Comparison of ENCODE assay signal across 8 cellular contexts in the genomic region with DNA sequence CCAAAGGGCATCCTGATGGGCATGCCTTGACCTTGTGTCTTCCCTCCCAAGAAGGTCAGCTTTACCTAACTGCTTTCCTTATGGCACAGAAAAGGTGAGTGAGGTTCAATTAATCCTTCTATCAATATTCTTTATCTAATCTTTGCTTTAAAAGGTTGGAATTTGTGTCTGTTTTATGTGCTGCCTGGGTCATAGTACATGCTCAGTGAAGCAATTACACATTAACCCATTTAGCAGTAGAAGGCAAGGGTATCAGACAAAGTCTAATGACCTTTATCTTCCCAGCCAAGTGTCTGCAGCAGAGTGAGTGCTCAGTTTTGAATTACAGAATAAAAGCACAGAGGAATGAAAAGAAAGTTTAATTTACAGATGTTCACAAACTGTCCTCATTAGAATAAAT.
DNase-seq lines count a peak whose midpoint lies in the region; ATAC-seq and TF ChIP-seq lines count a peak whose summit lies in the region.
"Not testable (repeated sequence)": the region's sequence is repeated elsewhere in the genome, so short reads cannot be mapped to it uniquely, and the experiment has no call there.

No MANE protein-coding gene starts in this region.

- peak overlapping the region in 6 of 8 donors; percentile 52 to 82 (median 70) for H3K27ac Mint-ChIP-seq in CD8-positive, alpha-beta memory T cell
- H3K27ac Mint-ChIP-seq in T-helper 2 cell treated with Interferon-gamma antibody and Interleukin-4, amounts not matched to agents 5 μg/mL and 100 μg/mL, for 36 hours: peak overlapping the region; percentile 28
- peak overlapping the region; percentile 9 for H3K27ac Mint-ChIP-seq in activated CD8-positive, alpha-beta memory T cell treated with anti-CD3 and anti-CD28 coated beads, Interleukin-2, amount 10 ng/mL, durations not matched to agents 7 days and 5 days
- H3K27ac Mint-ChIP-seq in activated naive CD4-positive, alpha-beta T cell treated with anti-CD3 and anti-CD28 coated beads, Interleukin-2, amount 50 U/mL, for 24 hours: peak overlapping the region; percentile 39
- peak overlapping the region; percentile 78 for H3K27ac Mint-ChIP-seq in central memory CD8-positive, alpha-beta T cell (ENCODE audit: low read depth)
- H3K27ac Mint-ChIP-seq in stimulated activated naive CD8-positive, alpha-beta T cell treated with anti-CD3 and anti-CD28 coated beads, Interleukin-15, amount 100 ng/mL, for 72 hours: peak overlapping the region; percentile 48 to 78

- H3K4me3 Mint-ChIP-seq in CD8-positive, alpha-beta memory T cell; T-helper 2 cell treated with Interferon-gamma antibody and Interleukin-4, amounts not matched to agents 5 μg/mL and 100 μg/mL, for 36 hours; activated CD8-positive, alpha-beta memory T cell treated with anti-CD3 and anti-CD28 coated beads, Interleukin-2, amount 10 ng/mL, durations not matched to agents 7 days and 5 days; activated naive CD4-positive, alpha-beta T cell treated with anti-CD3 and anti-CD28 coated beads, Interleukin-2, amount 50 U/mL, for 24 hours; central memory CD8-positive, alpha-beta T cell; stimulated activated naive CD8-positive, alpha-beta T cell treated with anti-CD3 and anti-CD28 coated beads, Interleukin-15, amount 100 ng/mL, for 72 hours: not testable (repeated sequence)

- peaks cover 5 to 73% (median 8%) of the 10 kb centered on the region in 3 donors for H3K36me3 Mint-ChIP-seq in CD8-positive, alpha-beta memory T cell
- H3K36me3 Mint-ChIP-seq in T-helper 2 cell treated with Interferon-gamma antibody and Interleukin-4, amounts not matched to agents 5 μg/mL and 100 μg/mL, for 36 hours (ENCODE audit: low read depth): peaks cover 51% of the 10 kb centered on the region
- H3K36me3 Mint-ChIP-seq in activated CD8-positive, alpha-beta memory T cell treated with anti-CD3 and anti-CD28 coated beads, Interleukin-2, amount 10 ng/mL, durations not matched to agents 7 days and 5 days: peaks cover 35% of the 10 kb centered on the region
- H3K36me3 Mint-ChIP-seq in activated naive CD4-positive, alpha-beta T cell treated with anti-CD3 and anti-CD28 coated beads, Interleukin-2, amount 50 U/mL, for 24 hours: peaks cover 11% of the 10 kb centered on the region
- H3K36me3 Mint-ChIP-seq in central memory CD8-positive, alpha-beta T cell (ENCODE audit: insufficient read depth): peaks cover 65% of the 10 kb centered on the region

- intact Hi-C loops in right lobe of liver (cut with DNase I): not testable (repeated sequence)

- H2AK5ac ChIP-seq in trophoblast cell (ENCODE audit: low read length): not testable (repeated sequence)

- TF ChIP-seq CTCF in right lobe of liver (IDR thresholded peaks at IDR 0.05): not testable (repeated sequence)

- not testable (repeated sequence) for H2BK12ac ChIP-seq in trophoblast cell (ENCODE audit: low read length)

- not testable (repeated sequence) for H4K8ac ChIP-seq in trophoblast cell (ENCODE audit: low read depth, low read length)

- not testable (repeated sequence) for H3K4me2 ChIP-seq in trophoblast cell (ENCODE audit: low read length)

- CTCF ChIA-PET in CD8-positive, alpha-beta memory T cell (lab: Charles Lee); activated CD8-positive, alpha-beta memory T cell treated with anti-CD3 and anti-CD28 coated beads, Interleukin-2, amount 10 ng/mL, durations not matched to agents 7 days and 5 days (lab: Charles Lee): not testable (repeated sequence)

- H2BK120ac ChIP-seq in trophoblast cell (ENCODE audit: insufficient read depth, low read length, poor library complexity): not testable (repeated sequence)

- H3K9me3 Mint-ChIP-seq in CD8-positive, alpha-beta memory T cell; T-helper 2 cell treated with Interferon-gamma antibody and Interleukin-4, amounts not matched to agents 5 μg/mL and 100 μg/mL, for 36 hours; activated CD8-positive, alpha-beta memory T cell treated with anti-CD3 and anti-CD28 coated beads, Interleukin-2, amount 10 ng/mL, durations not matched to agents 7 days and 5 days (ENCODE audit: low read depth); activated naive CD4-positive, alpha-beta T cell treated with anti-CD3 and anti-CD28 coated beads, Interleukin-2, amount 50 U/mL, for 24 hours; central memory CD8-positive, alpha-beta T cell; stimulated activated naive CD8-positive, alpha-beta T cell treated with anti-CD3 and anti-CD28 coated beads, Interleukin-15, amount 100 ng/mL, for 72 hours: not testable (repeated sequence)

- peaks cover 10% of the 10 kb centered on the region for H3K36me3 ChIP-seq in CD8-positive, alpha-beta memory T cell (ENCODE audit: insufficient read depth, low read length)
- H3K36me3 ChIP-seq in right lobe of liver: not testable (repeated sequence)
- peaks cover 12 to 14% of the 10 kb centered on the region in 2 experiments for H3K36me3 ChIP-seq in trophoblast cell (ENCODE audit: control insufficient read depth in 1 of 2, insufficient read depth in 2 of 2, low read length in 2 of 2)

- not testable (repeated sequence) for H3K27ac ChIP-seq in CD8-positive, alpha-beta memory T cell (ENCODE audit: low read depth, low read length); trophoblast cell (ENCODE audit: low read depth, low read length)
- H3K27ac ChIP-seq in right lobe of liver: peak overlapping the region in 2 of 3 donors; percentile 51 to 81

- H3K4me3 ChIP-seq in CD8-positive, alpha-beta memory T cell (ENCODE audit: low read length); right lobe of liver; trophoblast cell (ENCODE audit: low read depth, low read length): not testable (repeated sequence)

- H3K27me3 Mint-ChIP-seq in CD8-positive, alpha-beta memory T cell; T-helper 2 cell treated with Interferon-gamma antibody and Interleukin-4, amounts not matched to agents 5 μg/mL and 100 μg/mL, for 36 hours (ENCODE audit: low read depth); activated CD8-positive, alpha-beta memory T cell treated with anti-CD3 and anti-CD28 coated beads, Interleukin-2, amount 10 ng/mL, durations not matched to agents 7 days and 5 days; activated naive CD4-positive, alpha-beta T cell treated with anti-CD3 and anti-CD28 coated beads, Interleukin-2, amount 50 U/mL, for 24 hours; central memory CD8-positive, alpha-beta T cell; stimulated activated naive CD8-positive, alpha-beta T cell treated with anti-CD3 and anti-CD28 coated beads, Interleukin-15, amount 100 ng/mL, for 72 hours: not testable (repeated sequence)

- H3K27me3 ChIP-seq in CD8-positive, alpha-beta memory T cell (ENCODE audit: insufficient read depth, low read length, poor library complexity, severe bottlenecking); right lobe of liver; trophoblast cell (ENCODE audit: insufficient read depth, low read length): not testable (repeated sequence)

- H3K4me1 Mint-ChIP-seq in CD8-positive, alpha-beta memory T cell; central memory CD8-positive, alpha-beta T cell; stimulated activated naive CD8-positive, alpha-beta T cell treated with anti-CD3 and anti-CD28 coated beads, Interleukin-15, amount 100 ng/mL, for 72 hours: not testable (repeated sequence)
- peaks cover 25% of the 10 kb centered on the region for H3K4me1 Mint-ChIP-seq in T-helper 2 cell treated with Interferon-gamma antibody and Interleukin-4, amounts not matched to agents 5 μg/mL and 100 μg/mL, for 36 hours (ENCODE audit: low read depth)
- peaks cover 14% of the 10 kb centered on the region for H3K4me1 Mint-ChIP-seq in activated CD8-positive, alpha-beta memory T cell treated with anti-CD3 and anti-CD28 coated beads, Interleukin-2, amount 10 ng/mL, durations not matched to agents 7 days and 5 days
- H3K4me1 Mint-ChIP-seq in activated naive CD4-positive, alpha-beta T cell treated with anti-CD3 and anti-CD28 coated beads, Interleukin-2, amount 50 U/mL, for 24 hours: peaks cover 11% of the 10 kb centered on the region

- H3K9ac ChIP-seq in trophoblast cell (ENCODE audit: low read length): not testable (repeated sequence)

- H3K4ac ChIP-seq in trophoblast cell (ENCODE audit: low read depth, low read length): not testable (repeated sequence)

- H3K79me1 ChIP-seq in trophoblast cell (ENCODE audit: low read length): not testable (repeated sequence)

- POLR2A ChIA-PET in CD8-positive, alpha-beta memory T cell (lab: Charles Lee): not testable (repeated sequence)

- H3K23ac ChIP-seq in trophoblast cell (ENCODE audit: low read length): peak overlapping the region; percentile 92

- H2AFZ ChIP-seq in trophoblast cell (ENCODE audit: insufficient read depth, low read length, poor library complexity): not testable (repeated sequence)

- not testable (repeated sequence) for H3K18ac ChIP-seq in trophoblast cell (ENCODE audit: low read length)

- not testable (repeated sequence) for H3K79me2 ChIP-seq in trophoblast cell (ENCODE audit: control insufficient read depth, insufficient read depth, low read length, poor library complexity)

- ATAC-seq in activated CD8-positive, alpha-beta memory T cell treated with anti-CD3 and anti-CD28 coated beads, Interleukin-2, amount 10 ng/mL, durations not matched to agents 7 days and 5 days; central memory CD8-positive, alpha-beta T cell (replicated peaks; ENCODE audit: extremely low read depth, poor library complexity, severe bottlenecking); right lobe of liver; stimulated activated naive CD8-positive, alpha-beta T cell treated with anti-CD3 and anti-CD28 coated beads, Interleukin-15, amount 100 ng/mL, for 72 hours: not testable (repeated sequence)

- H3K14ac ChIP-seq in trophoblast cell (ENCODE audit: low read length): not testable (repeated sequence)

- TF ChIP-seq POLR2A in right lobe of liver (IDR thresholded peaks at IDR 0.05): not testable (repeated sequence)

- not testable (repeated sequence) for H3K9me3 ChIP-seq in CD8-positive, alpha-beta memory T cell (ENCODE audit: low read length); right lobe of liver; trophoblast cell (ENCODE audit: insufficient read depth, low read depth, low read length)

- not testable (repeated sequence) for H3K4me1 ChIP-seq in CD8-positive, alpha-beta memory T cell (ENCODE audit: insufficient read depth, low read length); trophoblast cell (ENCODE audit: control insufficient read depth in 1 of 2, insufficient read depth in 2 of 2, low read length in 2 of 2)
- H3K4me1 ChIP-seq in right lobe of liver: peaks cover 0 to 28% (median 3%) of the 10 kb centered on the region in 4 donors

- DNase-seq in CD8-positive, alpha-beta memory T cell; T-helper 2 cell treated with Interferon-gamma antibody and Interleukin-4, amounts not matched to agents 5 μg/mL and 100 μg/mL, for 36 hours (ENCODE audit: low spot score); activated CD8-positive, alpha-beta memory T cell treated with anti-CD3 and anti-CD28 coated beads, Interleukin-2, amount 10 ng/mL, durations not matched to agents 7 days and 5 days; central memory CD8-positive, alpha-beta T cell (ENCODE audit: low spot score in 2 of 2); right lobe of liver; trophoblast cell; stimulated activated naive CD8-positive, alpha-beta T cell treated with anti-CD3 and anti-CD28 coated beads, Interleukin-15, amount 100 ng/mL, for 72 hours: not testable (repeated sequence)

- not testable (repeated sequence) for H2BK5ac ChIP-seq in trophoblast cell (ENCODE audit: low read depth, low read length, poor library complexity)

- H4K12ac ChIP-seq in trophoblast cell (ENCODE audit: low read depth, low read length): not testable (repeated sequence)

- not testable (repeated sequence) for H4K91ac ChIP-seq in trophoblast cell (ENCODE audit: low read depth, low read length)

Comparison
In these comparisons a context has a peak if more than half of its experiments do, and no peak if none do; other contexts are left out.
1. H3K27ac Mint-ChIP-seq: peak in every context shown above with its lines; median percentile 78 in central memory CD8-positive, alpha-beta T cell; 70 in CD8-positive, alpha-beta memory T cell; 63 in stimulated activated naive CD8-positive, alpha-beta T cell treated with anti-CD3 and anti-CD28 coated beads, Interleukin-15, amount 100 ng/mL, for 72 hours; 39 in activated naive CD4-positive, alpha-beta T cell treated with anti-CD3 and anti-CD28 coated beads, Interleukin-2, amount 50 U/mL, for 24 hours; 28 in T-helper 2 cell treated with Interferon-gamma antibody and Interleukin-4, amounts not matched to agents 5 μg/mL and 100 μg/mL, for 36 hours; 9 in activated CD8-positive, alpha-beta memory T cell treated with anti-CD3 and anti-CD28 coated beads, Interleukin-2, amount 10 ng/mL, durations not matched to agents 7 days and 5 days.